ENCODE assay signal across 9 cellular contexts in genomic region chr10:79179404-79180309, GRCh38.
DNase-seq lines count a peak whose midpoint lies in the region; ATAC-seq, FAIRE-seq and TF ChIP-seq lines count a peak whose summit lies in the region.
"Had no signal": no experiment of that assay in that cellular context is flagged by ENCODE, and none has a peak within 500 bp of the region (broad histone marks: within the 10 kb centered on the region; RNA-seq: fewer than 3 reads in every experiment).

No MANE protein-coding gene starts in this region.

- H3K4me1 ChIP-seq in K562 (replicated peaks in 1 of 2; ENCODE audit: control insufficient read depth in 2 of 2, insufficient read depth in 2 of 2, low read length in 2 of 2) = peaks cover 92 to 98% of the 10 kb centered on the region in 2 experiments

- H3K27ac Mint-ChIP-seq in mesothelial cell of epicardium = peak overlapping the region; percentile 43
- no peak overlapping the region for H3K27ac Mint-ChIP-seq in activated CD4-positive, alpha-beta T cell treated with anti-CD3 and anti-CD28 coated beads for 36 hours

- WGBS in K562 (ENCODE audit: insufficient coverage, low coverage, missing lambda C conversion rate) = 78% methylated on average over 13 of the region's 14 CpGs

- DNase-seq in Ammon's horn (ENCODE audit: low spot score) (peak; percentile 51), NCI-H1092 (lab: John Stamatoyannopoulos, UW) (peak; percentile 84), K562 (ENCODE audit: extremely low read depth in 1 of 4, low spot score in 3 of 4) (peak in 2 of 4 experiments; percentile 65 to 69), mesothelial cell of epicardium (ENCODE audit: low spot score in 2 of 2, unreplicated experiment in 2 of 2) (no peak), NCI-H187 (lab: John Stamatoyannopoulos, UW) (no peak)
- DNase-seq in stimulated activated CD4-positive, alpha-beta T cell treated with anti-CD3 and anti-CD28 coated beads, Interleukin-12 subunit alpha, Interleukin-12 subunit beta, amount 100 ng/mL, for 4 hours = no peak
- no peak for DNase-seq in activated CD4-positive, alpha-beta T cell treated with anti-CD3 and anti-CD28 coated beads for 36 hours

- intact Hi-C loops in K562 (cut with micrococcal nuclease) = loop anchor here (1.0 to 2.0 kb wide), 3 partner anchors 47 to 109 kb away; no protein-coding TSS in a partner anchor
- intact Hi-C loops in activated CD4-positive, alpha-beta T cell treated with anti-CD3 and anti-CD28 coated beads for 36 hours (cut with DNase I, micrococcal nuclease) = no loop called here

- peak overlapping the region; percentile 85 for H3K4me2 ChIP-seq in K562 (ENCODE audit: insufficient read depth, low read length)

- in situ Hi-C loops in K562 (cut with MboI) = loop anchor here (25.0 kb wide), 2 partner anchors 92 to 1142 kb away; partner anchors contain the start of genes POLR3A and RPS24

- H3K27me3 ChIP-seq in K562 (ENCODE audit: control insufficient read depth in 2 of 2, insufficient read depth in 2 of 2, low read length in 2 of 2) = no peaks in the 10 kb centered on the region

- H3K4me3 Mint-ChIP-seq in mesothelial cell of epicardium = no peak overlapping the region
- H3K4me3 Mint-ChIP-seq in activated CD4-positive, alpha-beta T cell treated with anti-CD3 and anti-CD28 coated beads for 36 hours = no peak overlapping the region

- H3K36me3 Mint-ChIP-seq in mesothelial cell of epicardium = peaks cover 3% of the 10 kb centered on the region
- H3K36me3 Mint-ChIP-seq in activated CD4-positive, alpha-beta T cell treated with anti-CD3 and anti-CD28 coated beads for 36 hours (ENCODE audit: low read depth) = no peaks in the 10 kb centered on the region

- peaks cover 31% of the 10 kb centered on the region for H3K36me3 ChIP-seq in K562 (ENCODE audit: control insufficient read depth, insufficient read depth, low read length)
- H3K36me3 ChIP-seq: thoracic aorta had no signal

- no TSS peak for BruUV-seq in K562 (replicated peaks; lab: Mats Ljungman, UMichigan)

- no peaks in the 10 kb centered on the region for H3K9me3 Mint-ChIP-seq in mesothelial cell of epicardium
- H3K9me3 Mint-ChIP-seq in activated CD4-positive, alpha-beta T cell treated with anti-CD3 and anti-CD28 coated beads for 36 hours (ENCODE audit: low read depth) = no peaks in the 10 kb centered on the region

- H3K9me1 ChIP-seq in K562 (ENCODE audit: control insufficient read depth, insufficient read depth, low read length) = no peaks in the 10 kb centered on the region

- H2AFZ ChIP-seq in K562 (ENCODE audit: low read depth, low read length) = no peak overlapping the region

- POLR2A ChIA-PET in K562 (lab: Yijun Ruan, JAX) = interaction anchor here (0.6 to 1.9 kb wide), 7 partner anchors 8 to 150 kb away, joined by 3 to 6 read pairs (median 3); no protein-coding TSS in a partner anchor
- POLR2A ChIA-PET in activated CD4-positive, alpha-beta T cell treated with anti-CD3 and anti-CD28 coated beads for 36 hours (lab: Charles Lee) = no interaction called here

- CTCF ChIA-PET in K562 (lab: Yijun Ruan, JAX; ENCODE audit: low intra/inter-chr PET ratio) = no interaction called here
- CTCF ChIA-PET in activated CD4-positive, alpha-beta T cell treated with anti-CD3 and anti-CD28 coated beads for 36 hours (lab: Charles Lee) = interaction anchor here (1.5 kb wide), 1 partner anchor 10 kb away, joined by 3 read pairs; no protein-coding TSS in a partner anchor

- no peak for FAIRE-seq in K562 (lab: Jason Lieb, UNC)

- TF ChIP-seq RAD21 in K562 (CRISPR knock-in tag; conservative IDR thresholded peaks at IDR 0.05 in 1 of 2, IDR thresholded peaks at IDR 0.05 in 1 of 2) = peak in 1 of 2 experiments; percentile 3; a peak in 1 of 4 replicates

- peaks cover 24% of the 10 kb centered on the region; the same call in 2 of the 3 replicates for H3K79me2 ChIP-seq in K562 (ENCODE audit: control insufficient read depth, insufficient read depth, low read length)

- H3K4me3 ChIP-seq in K562 = no peak overlapping the region
- H3K4me3 ChIP-seq: thoracic aorta had no signal

- TF ChIP-seq POLR2A in K562 (conservative IDR thresholded peaks at IDR 0.05) = no peak

- H3K9ac ChIP-seq in K562 (ENCODE audit: insufficient read depth in 1 of 2, low read depth in 2 of 2, low read length in 2 of 2) = peak overlapping the region; percentile 74 to 87

- no peaks in the 10 kb centered on the region for H3K9me3 ChIP-seq in K562 (replicated peaks; ENCODE audit: control insufficient read depth, insufficient read depth, low read depth, low read length)
- H3K9me3 ChIP-seq: thoracic aorta had no signal

- no peaks in the 10 kb centered on the region for H4K20me1 ChIP-seq in K562 (replicated peaks; ENCODE audit: control insufficient read depth, insufficient read depth, low read length)

- ATAC-seq in K562 = no peak
- ATAC-seq in HG03196 (IDR thresholded peaks at IDR 0.05; ENCODE audit: unreplicated experiment) = no peak
- ATAC-seq in activated CD4-positive, alpha-beta T cell treated with anti-CD3 and anti-CD28 coated beads for 36 hours = no peak

- TF ChIP-seq EP300 in K562 (IDR thresholded peaks at IDR 0.05; ENCODE audit: low read length) = no peak

- H3K4me1 Mint-ChIP-seq in mesothelial cell of epicardium = peaks cover 83% of the 10 kb centered on the region
- no peaks in the 10 kb centered on the region for H3K4me1 Mint-ChIP-seq in activated CD4-positive, alpha-beta T cell treated with anti-CD3 and anti-CD28 coated beads for 36 hours

- H3K27me3 Mint-ChIP-seq in mesothelial cell of epicardium (ENCODE audit: low read depth) = no peaks in the 10 kb centered on the region
- no peaks in the 10 kb centered on the region for H3K27me3 Mint-ChIP-seq in activated CD4-positive, alpha-beta T cell treated with anti-CD3 and anti-CD28 coated beads for 36 hours

- peak in 2 of 3 experiments; percentile 12 to 38; a peak in 2 of 6 replicates for TF ChIP-seq CTCF in K562 (IDR thresholded peaks at IDR 0.05 in 2 of 3, conservative IDR thresholded peaks at IDR 0.05 in 1 of 3; ENCODE audit: insufficient read depth in 2 of 3, low read depth in 1 of 3, low read length in 3 of 3)
- TF ChIP-seq CTCF in mesothelial cell of epicardium (IDR thresholded peaks at IDR 0.05; ENCODE audit: unreplicated experiment) = no peak

- H3K27ac ChIP-seq in K562 (ENCODE audit: extremely low read depth, low read depth, low read length) = peak overlapping the region; percentile 94
- H3K27ac ChIP-seq: thoracic aorta had no signal

TF ChIP-seq in K562, 482 proteins besides CTCF, POLR2A, EP300 and RAD21 (continues in another document):
- TF ChIP-seq HIVEP1 (CRISPR knock-in tag; IDR thresholded peaks at IDR 0.05) = no peak
- TF ChIP-seq MLX (CRISPR knock-in tag; conservative IDR thresholded peaks at IDR 0.05) = 0 out of 4 replicates have a peak, but pooled peaks of 1 of the 2 experiments have one; percentile 71
- TF ChIP-seq ZNF165 (CRISPR knock-in tag; IDR thresholded peaks at IDR 0.05; ENCODE audit: borderline replicate concordance) = 0 out of 2 replicates have a peak, but pooled peaks have one; percentile 30
- 0 out of 4 replicates have a peak, but pooled peaks of 1 of the 2 experiments have one; percentile 10 for TF ChIP-seq MAZ (CRISPR knock-in tag; conservative IDR thresholded peaks at IDR 0.05 in 1 of 2, IDR thresholded peaks at IDR 0.05 in 1 of 2)
- TF ChIP-seq E2F3 (CRISPR knock-in tag; IDR thresholded peaks at IDR 0.05) = 0 out of 2 replicates have a peak, but pooled peaks have one; percentile 53
- TF ChIP-seq HNRNPL (IDR thresholded peaks at IDR 0.05; ENCODE audit: low read depth, low read length) = 0 out of 2 replicates have a peak, but pooled peaks have one; percentile 51
- 0 out of 2 replicates have a peak, but pooled peaks have one; percentile 55 for TF ChIP-seq BMI1 (IDR thresholded peaks at IDR 0.05; ENCODE audit: low read length)
- no peak for TF ChIP-seq ZNF707 (CRISPR knock-in tag; conservative IDR thresholded peaks at IDR 0.05)
- TF ChIP-seq MNT (conservative IDR thresholded peaks at IDR 0.05) = no peak
- no peak for TF ChIP-seq MEIS2 (IDR thresholded peaks at IDR 0.05; ENCODE audit: partially characterized antibody)
- TF ChIP-seq ZKSCAN1 (IDR thresholded peaks at IDR 0.05; ENCODE audit: low read depth, low read length) = 0 out of 2 replicates have a peak, but pooled peaks have one; percentile 44
- 0 out of 2 replicates have a peak, but pooled peaks have one; percentile 29 for TF ChIP-seq POLR2G (IDR thresholded peaks at IDR 0.05; ENCODE audit: low read depth, low read length)
- TF ChIP-seq SMAD1 (IDR thresholded peaks at IDR 0.05; ENCODE audit: low read depth, low read length, partially characterized antibody) = no peak
- peak; percentile 98 for TF ChIP-seq RFX1 (IDR thresholded peaks at IDR 0.05)
- TF ChIP-seq USF1 (CRISPR knock-in tag; IDR thresholded peaks at IDR 0.05) = peak; percentile 37; the same call in 1 of the 2 replicates
- TF ChIP-seq BRCA1 (IDR thresholded peaks at IDR 0.05) = no peak
- 0 out of 2 replicates have a peak, but pooled peaks have one; percentile 29 for TF ChIP-seq BRCA1 (CRISPR knock-in tag; IDR thresholded peaks at IDR 0.05)

Comparison
In these comparisons a context has a peak if more than half of its experiments do, and no peak if none do; other contexts are left out.
1. DNase-seq: peak in Ammon's horn (single experiment) and NCI-H1092 (single experiment); none in mesothelial cell of epicardium (0 of 2), NCI-H187 (0 of 2), stimulated activated CD4-positive, alpha-beta T cell treated with anti-CD3 and anti-CD28 coated beads, Interleukin-12 subunit alpha, Interleukin-12 subunit beta, amount 100 ng/mL, for 4 hours (single experiment) and activated CD4-positive, alpha-beta T cell treated with anti-CD3 and anti-CD28 coated beads for 36 hours (single experiment).